In the genomic region with DNA sequence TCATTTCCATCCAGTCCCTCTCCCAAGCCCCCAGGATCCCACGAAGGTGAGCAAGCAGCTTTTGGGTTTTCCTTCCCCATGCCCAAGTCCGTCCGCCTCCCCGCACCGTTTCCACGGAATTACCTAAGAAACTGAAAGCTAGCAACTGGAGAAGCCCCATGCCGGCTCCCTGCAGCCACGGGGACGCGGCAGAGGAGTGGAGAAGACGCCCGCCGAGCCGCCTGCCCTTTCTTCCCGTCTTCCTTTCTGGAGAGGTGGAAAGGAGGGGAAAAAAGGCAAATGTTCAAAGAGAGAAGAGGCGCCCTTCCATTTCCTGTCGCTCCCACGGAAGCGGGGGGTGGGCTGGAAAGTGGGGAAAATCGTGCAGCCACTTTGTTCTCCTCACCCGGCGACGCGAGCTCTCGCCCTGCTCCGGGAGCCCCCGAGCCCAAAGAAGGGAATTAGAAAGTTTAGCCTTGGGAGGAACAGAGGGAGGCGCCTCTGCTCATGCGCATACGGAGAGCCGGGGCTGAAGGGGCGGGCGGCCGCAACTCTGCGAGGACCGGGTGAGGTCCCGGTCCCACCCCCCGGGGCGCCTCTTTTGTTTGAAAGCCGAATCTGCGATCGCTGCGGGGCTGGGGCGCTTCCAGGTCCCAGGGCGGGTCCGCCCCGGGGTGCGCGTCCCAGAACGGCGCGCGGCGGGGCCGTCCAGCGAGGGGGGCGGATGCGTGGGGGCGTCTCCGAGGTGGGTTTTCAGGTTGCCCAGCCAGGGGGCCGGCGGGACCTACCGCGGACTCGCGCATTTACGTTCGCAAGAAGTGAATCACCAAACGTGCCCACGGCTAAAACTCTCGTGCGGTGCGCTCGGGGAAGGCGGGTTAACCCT, we compare ENCODE assay signal across 1 cellular context.
TF ChIP-seq lines count a peak whose summit lies in the region.

Gene LAMB1 (minus strand): TSS at position 436 of the 865 bp plus-strand sequence. CDS start 276 bp downstream, at position 160.

TF ChIP-seq in HEK293, 187 proteins besides CTCF, POLR2A, EP300 and RAD21 (continued from another document and continues in another):
- TF ChIP-seq ZNF2 (tag by site-specific recombination; IDR thresholded peaks at IDR 0.05) (no peak), ZNF843 (tag by site-specific recombination; IDR thresholded peaks at IDR 0.05) (no peak), ZNF76 (tag by site-specific recombination; IDR thresholded peaks at IDR 0.05; ENCODE audit: borderline replicate concordance, low read depth) (no peak), ZNF140 (tag by site-specific recombination; IDR thresholded peaks at IDR 0.05) (no peak), KLF8 (tag by site-specific recombination; IDR thresholded peaks at IDR 0.05) (peak; percentile 46; the same call in 1 of the 2 replicates), ZNF549 (tag by site-specific recombination; IDR thresholded peaks at IDR 0.05) (no peak), ZNF768 (tag by site-specific recombination; IDR thresholded peaks at IDR 0.05) (no peak), ZNF664 (tag by site-specific recombination; IDR thresholded peaks at IDR 0.05) (no peak), ZNF560 (tag by site-specific recombination; IDR thresholded peaks at IDR 0.05; ENCODE audit: borderline replicate concordance) (no peak), ZNF510 (tag by site-specific recombination; IDR thresholded peaks at IDR 0.05; ENCODE audit: insufficient replicate concordance) (no peak), KLF10 (tag by site-specific recombination; IDR thresholded peaks at IDR 0.05) (no peak), ZNF175 (tag by site-specific recombination; IDR thresholded peaks at IDR 0.05) (no peak), ZNF473 (tag by site-specific recombination; IDR thresholded peaks at IDR 0.05) (no peak), MZF1 (tag by site-specific recombination; IDR thresholded peaks at IDR 0.05; ENCODE audit: borderline replicate concordance) (0 out of 2 replicates have a peak, but pooled peaks have one; percentile 13), ZNF621 (tag by site-specific recombination; IDR thresholded peaks at IDR 0.05) (no peak), ZFHX2 (tag by site-specific recombination; conservative IDR thresholded peaks at IDR 0.05) (peak; percentile 90), ZEB2 (tag by site-specific recombination; IDR thresholded peaks at IDR 0.05) (0 out of 2 replicates have a peak, but pooled peaks have one; percentile 48), IKZF3 (tag by site-specific recombination; IDR thresholded peaks at IDR 0.05) (peak; percentile 91), REST (tag by site-specific recombination; IDR thresholded peaks at IDR 0.05) (no peak), YY1 (tag by site-specific recombination; IDR thresholded peaks at IDR 0.05) (no peak), ZNF692 (tag by site-specific recombination; IDR thresholded peaks at IDR 0.05) (0 out of 2 replicates have a peak, but pooled peaks have one; percentile 27), ZNF157 (tag by site-specific recombination; IDR thresholded peaks at IDR 0.05) (no peak), ZNF211 (tag by site-specific recombination; IDR thresholded peaks at IDR 0.05; ENCODE audit: low read depth) (no peak), ZNF792 (tag by site-specific recombination; IDR thresholded peaks at IDR 0.05) (no peak), ZNF488 (tag by site-specific recombination; IDR thresholded peaks at IDR 0.05) (no peak), ZNF776 (tag by site-specific recombination; IDR thresholded peaks at IDR 0.05; ENCODE audit: borderline replicate concordance) (no peak), ZNF580 (tag by site-specific recombination; IDR thresholded peaks at IDR 0.05) (no peak), ZNF37A (tag by site-specific recombination; IDR thresholded peaks at IDR 0.05) (no peak), ZNF350 (tag by site-specific recombination; IDR thresholded peaks at IDR 0.05) (no peak), ZNF23 (tag by site-specific recombination; IDR thresholded peaks at IDR 0.05; ENCODE audit: borderline replicate concordance) (no peak), ZNF214 (tag by site-specific recombination; IDR thresholded peaks at IDR 0.05; ENCODE audit: borderline replicate concordance) (no peak), SP3 (tag by site-specific recombination; IDR thresholded peaks at IDR 0.05) (peak; percentile 68), ZFP3 (tag by site-specific recombination; IDR thresholded peaks at IDR 0.05; ENCODE audit: low read depth) (no peak), ZNF391 (tag by site-specific recombination; IDR thresholded peaks at IDR 0.05; ENCODE audit: borderline replicate concordance, low read depth) (no peak), ZNF521 (tag by site-specific recombination; IDR thresholded peaks at IDR 0.05) (no peak), ZNF335 (tag by site-specific recombination; conservative IDR thresholded peaks at IDR 0.05) (peak; percentile 97), KLF7 (tag by site-specific recombination; IDR thresholded peaks at IDR 0.05; ENCODE audit: borderline replicate concordance) (peak; percentile 18; the same call in 1 of the 2 replicates), GFI1B (tag by site-specific recombination; IDR thresholded peaks at IDR 0.05) (no peak), ZNF785 (tag by site-specific recombination; IDR thresholded peaks at IDR 0.05) (no peak)
- TF ChIP-seq, protein P1, sequence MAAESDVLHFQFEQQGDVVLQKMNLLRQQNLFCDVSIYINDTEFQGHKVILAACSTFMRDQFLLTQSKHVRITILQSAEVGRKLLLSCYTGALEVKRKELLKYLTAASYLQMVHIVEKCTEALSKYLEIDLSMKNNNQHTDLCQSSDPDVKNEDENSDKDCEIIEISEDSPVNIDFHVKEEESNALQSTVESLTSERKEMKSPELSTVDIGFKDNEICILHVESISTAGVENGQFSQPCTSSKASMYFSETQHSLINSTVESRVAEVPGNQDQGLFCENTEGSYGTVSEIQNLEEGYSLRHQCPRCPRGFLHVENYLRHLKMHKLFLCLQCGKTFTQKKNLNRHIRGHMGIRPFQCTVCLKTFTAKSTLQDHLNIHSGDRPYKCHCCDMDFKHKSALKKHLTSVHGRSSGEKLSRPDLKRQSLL (tag by site-specific recombination; IDR thresholded peaks at IDR 0.05), result no peak
- TF ChIP-seq, protein P2, sequence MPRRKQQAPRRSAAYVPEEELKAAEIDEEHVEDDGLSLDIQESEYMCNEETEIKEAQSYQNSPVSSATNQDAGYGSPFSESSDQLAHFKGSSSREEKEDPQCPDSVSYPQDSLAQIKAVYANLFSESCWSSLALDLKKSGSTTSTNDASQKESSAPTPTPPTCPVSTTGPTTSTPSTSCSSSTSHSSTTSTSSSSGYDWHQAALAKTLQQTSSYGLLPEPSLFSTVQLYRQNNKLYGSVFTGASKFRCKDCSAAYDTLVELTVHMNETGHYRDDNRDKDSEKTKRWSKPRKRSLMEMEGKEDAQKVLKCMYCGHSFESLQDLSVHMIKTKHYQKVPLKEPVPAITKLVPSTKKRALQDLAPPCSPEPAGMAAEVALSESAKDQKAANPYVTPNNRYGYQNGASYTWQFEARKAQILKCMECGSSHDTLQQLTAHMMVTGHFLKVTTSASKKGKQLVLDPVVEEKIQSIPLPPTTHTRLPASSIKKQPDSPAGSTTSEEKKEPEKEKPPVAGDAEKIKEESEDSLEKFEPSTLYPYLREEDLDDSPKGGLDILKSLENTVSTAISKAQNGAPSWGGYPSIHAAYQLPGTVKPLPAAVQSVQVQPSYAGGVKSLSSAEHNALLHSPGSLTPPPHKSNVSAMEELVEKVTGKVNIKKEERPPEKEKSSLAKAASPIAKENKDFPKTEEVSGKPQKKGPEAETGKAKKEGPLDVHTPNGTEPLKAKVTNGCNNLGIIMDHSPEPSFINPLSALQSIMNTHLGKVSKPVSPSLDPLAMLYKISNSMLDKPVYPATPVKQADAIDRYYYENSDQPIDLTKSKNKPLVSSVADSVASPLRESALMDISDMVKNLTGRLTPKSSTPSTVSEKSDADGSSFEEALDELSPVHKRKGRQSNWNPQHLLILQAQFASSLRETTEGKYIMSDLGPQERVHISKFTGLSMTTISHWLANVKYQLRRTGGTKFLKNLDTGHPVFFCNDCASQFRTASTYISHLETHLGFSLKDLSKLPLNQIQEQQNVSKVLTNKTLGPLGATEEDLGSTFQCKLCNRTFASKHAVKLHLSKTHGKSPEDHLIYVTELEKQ (tag by site-specific recombination; IDR thresholded peaks at IDR 0.05; ENCODE audit: borderline replicate concordance), result no peak
- TF ChIP-seq, protein P3, sequence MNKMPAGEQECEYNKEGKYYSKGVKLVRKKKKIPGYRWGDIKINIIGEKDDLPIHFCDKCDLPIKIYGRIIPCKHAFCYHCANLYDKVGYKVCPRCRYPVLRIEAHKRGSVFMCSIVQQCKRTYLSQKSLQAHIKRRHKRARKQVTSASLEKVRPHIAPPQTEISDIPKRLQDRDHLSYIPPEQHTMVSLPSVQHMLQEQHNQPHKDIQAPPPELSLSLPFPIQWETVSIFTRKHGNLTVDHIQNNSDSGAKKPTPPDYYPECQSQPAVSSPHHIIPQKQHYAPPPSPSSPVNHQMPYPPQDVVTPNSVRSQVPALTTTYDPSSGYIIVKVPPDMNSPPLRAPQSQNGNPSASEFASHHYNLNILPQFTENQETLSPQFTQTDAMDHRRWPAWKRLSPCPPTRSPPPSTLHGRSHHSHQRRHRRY (tag by site-specific recombination; IDR thresholded peaks at IDR 0.05), result no peak
- TF ChIP-seq, protein P4, sequence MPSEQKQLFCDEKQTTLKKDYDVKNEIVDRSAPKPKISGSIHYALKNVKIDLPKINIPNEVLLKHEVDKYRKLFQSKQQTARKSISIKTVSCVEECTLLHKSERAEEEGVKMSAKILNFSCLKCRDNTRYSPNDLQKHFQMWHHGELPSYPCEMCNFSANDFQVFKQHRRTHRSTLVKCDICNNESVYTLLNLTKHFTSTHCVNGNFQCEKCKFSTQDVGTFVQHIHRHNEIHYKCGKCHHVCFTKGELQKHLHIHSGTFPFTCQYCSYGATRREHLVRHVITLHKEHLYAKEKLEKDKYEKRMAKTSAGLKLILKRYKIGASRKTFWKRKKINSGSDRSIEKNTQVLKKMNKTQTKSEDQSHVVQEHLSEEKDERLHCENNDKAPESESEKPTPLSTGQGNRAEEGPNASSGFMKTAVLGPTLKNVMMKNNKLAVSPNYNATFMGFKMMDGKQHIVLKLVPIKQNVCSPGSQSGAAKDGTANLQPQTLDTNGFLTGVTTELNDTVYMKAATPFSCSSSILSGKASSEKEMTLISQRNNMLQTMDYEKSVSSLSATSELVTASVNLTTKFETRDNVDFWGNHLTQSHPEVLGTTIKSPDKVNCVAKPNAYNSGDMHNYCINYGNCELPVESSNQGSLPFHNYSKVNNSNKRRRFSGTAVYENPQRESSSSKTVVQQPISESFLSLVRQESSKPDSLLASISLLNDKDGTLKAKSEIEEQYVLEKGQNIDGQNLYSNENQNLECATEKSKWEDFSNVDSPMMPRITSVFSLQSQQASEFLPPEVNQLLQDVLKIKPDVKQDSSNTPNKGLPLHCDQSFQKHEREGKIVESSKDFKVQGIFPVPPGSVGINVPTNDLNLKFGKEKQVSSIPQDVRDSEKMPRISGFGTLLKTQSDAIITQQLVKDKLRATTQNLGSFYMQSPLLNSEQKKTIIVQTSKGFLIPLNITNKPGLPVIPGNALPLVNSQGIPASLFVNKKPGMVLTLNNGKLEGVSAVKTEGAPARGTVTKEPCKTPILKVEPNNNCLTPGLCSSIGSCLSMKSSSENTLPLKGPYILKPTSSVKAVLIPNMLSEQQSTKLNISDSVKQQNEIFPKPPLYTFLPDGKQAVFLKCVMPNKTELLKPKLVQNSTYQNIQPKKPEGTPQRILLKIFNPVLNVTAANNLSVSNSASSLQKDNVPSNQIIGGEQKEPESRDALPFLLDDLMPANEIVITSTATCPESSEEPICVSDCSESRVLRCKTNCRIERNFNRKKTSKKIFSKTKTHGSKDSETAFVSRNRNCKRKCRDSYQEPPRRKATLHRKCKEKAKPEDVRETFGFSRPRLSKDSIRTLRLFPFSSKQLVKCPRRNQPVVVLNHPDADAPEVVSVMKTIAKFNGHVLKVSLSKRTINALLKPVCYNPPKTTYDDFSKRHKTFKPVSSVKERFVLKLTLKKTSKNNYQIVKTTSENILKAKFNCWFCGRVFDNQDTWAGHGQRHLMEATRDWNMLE (tag by site-specific recombination; conservative IDR thresholded peaks at IDR 0.05; ENCODE audit: low read depth), result no peak
